Comparison of ENCODE assay signal across 8 cellular contexts in genomic region chr12:17322090-17322489, GRCh38.
"Had no signal": no experiment of that assay in that cellular context is flagged by ENCODE, and none has a peak within 500 bp of the region (broad histone marks: within the 10 kb centered on the region; RNA-seq: fewer than 3 reads in every experiment).

No MANE protein-coding gene starts in this region.

- ATAC-seq: HepG2 had no signal

- H3K4me3 Mint-ChIP-seq: H9, IgD-negative memory B cell had no signal

- DNase-seq: GOT3, H9, HCEC 1CT, KBM-7 had no signal

- FAIRE-seq: H54, HepG2 had no signal

- H3K27ac ChIP-seq: HL-60 had no signal

- H3K27me3 Mint-ChIP-seq: IgD-negative memory B cell had no signal

- H3K27ac Mint-ChIP-seq: IgD-negative memory B cell had no signal
